Comparison of ENCODE assay signal across 2 cellular contexts in the genomic region with DNA sequence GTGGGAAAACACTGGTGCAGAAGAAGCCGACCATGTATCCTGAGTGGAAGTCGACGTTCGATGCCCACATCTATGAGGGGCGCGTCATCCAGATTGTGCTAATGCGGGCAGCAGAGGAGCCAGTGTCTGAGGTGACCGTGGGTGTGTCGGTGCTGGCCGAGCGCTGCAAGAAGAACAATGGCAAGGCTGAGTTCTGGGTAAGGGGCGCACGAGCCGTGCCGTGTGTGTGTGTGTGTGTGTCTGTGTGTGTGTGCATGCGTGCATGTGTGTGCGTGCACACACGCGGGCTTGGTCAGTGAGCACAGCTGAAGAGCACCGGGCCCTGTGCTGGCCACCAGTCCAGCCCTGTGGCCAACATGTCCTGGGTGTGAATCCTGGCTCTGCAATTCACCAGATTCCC.
TF ChIP-seq lines count a peak whose summit lies in the region.

No MANE protein-coding gene starts in this region.

TF ChIP-seq in HepG2, 621 proteins besides CTCF, POLR2A, EP300 and RAD21:
- peak; percentile 49 for TF ChIP-seq AGO2 (optimal IDR thresholded peaks at IDR 0.05; ENCODE audit: low read depth, low read length)
- TF ChIP-seq, protein P1, sequence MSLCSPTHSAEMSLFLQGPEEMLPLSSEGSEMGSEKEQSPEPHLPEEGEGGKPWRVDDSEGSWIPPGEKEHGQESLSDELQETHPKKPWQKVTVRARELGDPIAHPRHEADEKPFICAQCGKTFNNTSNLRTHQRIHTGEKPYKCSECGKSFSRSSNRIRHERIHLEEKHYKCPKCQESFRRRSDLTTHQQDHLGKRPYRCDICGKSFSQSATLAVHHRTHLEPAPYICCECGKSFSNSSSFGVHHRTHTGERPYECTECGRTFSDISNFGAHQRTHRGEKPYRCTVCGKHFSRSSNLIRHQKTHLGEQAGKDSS (CRISPR knock-in tag; IDR thresholded peaks at IDR 0.05; ENCODE audit: borderline replicate concordance, low read depth), result no peak

TF ChIP-seq in WTC11, 78 proteins besides CTCF, POLR2A, EP300 and RAD21:
- TF ChIP-seq EMX1 (CRISPR knock-in tag; IDR thresholded peaks at IDR 0.05), result no peak
